Comparison of ENCODE assay signal across 10 cellular contexts in genomic region chr5:96968614-96969013, GRCh38. TPM values are rescaled to one million over a fixed set of nuclear protein-coding genes. Genes with fewer than 3 reads are reported as not detected.
A peak's percentile ranks its signal among the peaks of the same experiment; 100 is the strongest.
DNase-seq lines count a peak whose midpoint lies in the region; ATAC-seq, FAIRE-seq and TF ChIP-seq lines count a peak whose summit lies in the region.
"Had no signal": no experiment of that assay in that cellular context is flagged by ENCODE, and none has a peak within 500 bp of the region (broad histone marks: within the 10 kb centered on the region; RNA-seq: fewer than 3 reads in every experiment).

No MANE protein-coding gene starts in this region.

- H3K4me1 Mint-ChIP-seq in mesothelial cell of epicardium, result peaks cover 34% of the 10 kb centered on the region

- H3K4me1 ChIP-seq in A549 (peaks cover 20% of the 10 kb centered on the region), HCT116 (ENCODE audit: control insufficient read depth in 1 of 2, insufficient read depth in 2 of 2, low read length in 2 of 2) (peaks cover 20 to 21% of the 10 kb centered on the region in 2 experiments), GM12878 (ENCODE audit: control insufficient read depth, insufficient read depth, low read length) (peaks cover 17% of the 10 kb centered on the region)

- no peaks in the 10 kb centered on the region for H3K9me2 ChIP-seq in HCT116 (ENCODE audit: insufficient read depth)

- no TSS peak for BruUV-seq in HCT116 (replicated peaks; lab: Mats Ljungman, UMichigan)
- BruUV-seq in GM12878 (replicated peaks; lab: Mats Ljungman, UMichigan), result no TSS peak

- WGBS in A549 (ENCODE audit: missing lambda C conversion rate), result 79% methylated on average over 2 of the region's 2 CpGs
- 100% methylated on average over 2 of the region's 2 CpGs for WGBS in GM12878 (ENCODE audit: insufficient coverage, insufficient replicate concordance, low lambda C conversion rate, missing lambda C conversion rate)

- no peak overlapping the region for H3K4me3 Mint-ChIP-seq in mesothelial cell of epicardium
- H3K4me3 Mint-ChIP-seq: CD14-positive monocyte had no signal

- H3K27me3 ChIP-seq in HCT116 (ENCODE audit: insufficient read depth, low read length), result no peaks in the 10 kb centered on the region
- no peaks in the 10 kb centered on the region for H3K27me3 ChIP-seq in GM12878 (replicated peaks in 1 of 2; ENCODE audit: control insufficient read depth in 2 of 2, insufficient read depth in 2 of 2, low read length in 1 of 2)

- peak; percentile 30 to 62; a peak in 4 of 6 replicates for ATAC-seq in A549
- ATAC-seq in HCT116, result peak; percentile 56
- peak; percentile 57 for ATAC-seq in GM12878
- ATAC-seq in HG02759 (IDR thresholded peaks at IDR 0.05; ENCODE audit: unreplicated experiment), result no peak
- ATAC-seq in GM18517 (IDR thresholded peaks at IDR 0.05; ENCODE audit: unreplicated experiment), result no peak

- H3K9me3 ChIP-seq in A549 (no peaks in the 10 kb centered on the region), HCT116 (ENCODE audit: control insufficient read depth in 1 of 2, insufficient read depth in 1 of 2, low read depth in 1 of 2, low read length in 2 of 2) (no peaks in the 10 kb centered on the region), GM12878 (replicated peaks; ENCODE audit: control insufficient read depth, insufficient read depth, low read length) (peaks cover 3% of the 10 kb centered on the region; the same call in 2 of the 3 replicates)

- SMC1A ChIA-PET in GM12878 (lab: Charles Lee; ENCODE audit: uncharacterized antibody, unreplicated experiment), result interaction anchor here (0.8 to 1.5 kb wide), 9 partner anchors 8 to 99 kb away, joined by 3 to 9 read pairs (median 5); partner anchors contain the start of gene LNPEP

- no peaks in the 10 kb centered on the region for H3K36me3 ChIP-seq in HCT116 (ENCODE audit: control insufficient read depth in 1 of 2, insufficient read depth in 2 of 2, low read length in 2 of 2)
- H3K36me3 ChIP-seq in GM12878 (ENCODE audit: control insufficient read depth in 2 of 2, insufficient read depth in 2 of 2, low read length in 1 of 2), result peaks cover 0 to 8% of the 10 kb centered on the region in 2 experiments; a peak in 1 of 4 replicates

- in situ Hi-C loops in GM12878 (cut with MboI), result no loop called here

- CTCF ChIA-PET in A549 (lab: Yijun Ruan, JAX) (no interaction called here), HCT116 (lab: Charles Lee) (no interaction called here), GM12878 (lab: Yijun Ruan, JAX) (interaction anchor here (1.0 to 1.1 kb wide), 3 partner anchors 22 to 32 kb away, joined by 3 to 6 read pairs (median 4); no protein-coding TSS in a partner anchor)

- FAIRE-seq in A549 (lab: Jason Lieb, UNC) (no peak), GM12878 (lab: Jason Lieb, UNC) (no peak)

- H3K27ac Mint-ChIP-seq in mesothelial cell of epicardium, result peak overlapping the region; percentile 82

- TF ChIP-seq EP300 in A549 (IDR thresholded peaks at IDR 0.05) (no peak), GM12878 (IDR thresholded peaks at IDR 0.05; ENCODE audit: borderline replicate concordance in 1 of 2, control insufficient read depth in 1 of 2, low read depth in 2 of 2, low read length in 2 of 2) (no peak)

- H2AFZ ChIP-seq in HCT116 (ENCODE audit: low read depth, low read length, poor library complexity, severe bottlenecking) (no peak overlapping the region), GM12878 (ENCODE audit: control insufficient read depth, low read depth, low read length) (no peak overlapping the region)

- H3K9ac ChIP-seq in HCT116 (ENCODE audit: low read length), result no peak overlapping the region
- H3K9ac ChIP-seq in GM12878 (ENCODE audit: control insufficient read depth, insufficient read depth, low read length), result no peak overlapping the region

- TF ChIP-seq POLR2A in A549 (IDR thresholded peaks at IDR 0.05; ENCODE audit: low read length), result no peak
- TF ChIP-seq POLR2A in HCT116 (IDR thresholded peaks at IDR 0.05; ENCODE audit: borderline replicate concordance, extremely low read depth, insufficient read depth, insufficient read length), result no peak
- TF ChIP-seq POLR2A in GM12878 (IDR thresholded peaks at IDR 0.05; ENCODE audit: low read depth, low read length), result no peak

- no peak for DNase-seq in A549 (ENCODE audit: low read depth in 1 of 2, low spot score in 1 of 2)
- no peak for DNase-seq in HCT116 (ENCODE audit: low read depth, low spot score)
- DNase-seq in GM12878 (ENCODE audit: low read depth, low spot score), result no peak
- no peak for DNase-seq in mesothelial cell of epicardium (ENCODE audit: low spot score in 2 of 2, unreplicated experiment in 2 of 2)
- DNase-seq in C1 segment of cervical spinal cord (lab: John Stamatoyannopoulos, UW), result no peak
- no peak for DNase-seq in activated naive CD4-positive, alpha-beta T cell treated with Interleukin-2 at 50 U/mL for 16 hours
- DNase-seq: NCI-H1092 treated with DMSO at 0.1 percent for 48 hours had no signal

- H3K27me3 Mint-ChIP-seq in mesothelial cell of epicardium (ENCODE audit: low read depth), result no peaks in the 10 kb centered on the region

- intact Hi-C loops in HCT116 (cut with micrococcal nuclease) (no loop called here), GM12878 (cut with micrococcal nuclease; ENCODE audit: unreplicated experiment) (no loop called here)

- H3K9me3 Mint-ChIP-seq in mesothelial cell of epicardium, result no peaks in the 10 kb centered on the region
- H3K9me3 Mint-ChIP-seq: CD14-positive monocyte had no signal

- H3K79me2 ChIP-seq in HCT116 (ENCODE audit: insufficient read depth, low read length), result peaks cover 12% of the 10 kb centered on the region
- peaks cover 99% of the 10 kb centered on the region for H3K79me2 ChIP-seq in GM12878 (ENCODE audit: control insufficient read depth, insufficient read depth, low read length)

- POLR2A ChIA-PET in A549 (lab: Yijun Ruan, JAX), result no interaction called here
- POLR2A ChIA-PET in HCT116 (lab: Charles Lee), result interaction anchor here (0.9 kb wide), 1 partner anchor 9 kb away, joined by 3 read pairs; no protein-coding TSS in a partner anchor
- POLR2A ChIA-PET in GM12878 (lab: Charles Lee), result interaction anchor here (0.9 to 1.4 kb wide), 4 partner anchors 10 to 100 kb away, joined by 3 to 5 read pairs (median 4); no protein-coding TSS in a partner anchor

- no peak overlapping the region for H3K4me3 ChIP-seq in A549
- H3K4me3 ChIP-seq in HCT116 (replicated peaks in 1 of 2; ENCODE audit: low read depth in 1 of 2, low read length in 2 of 2), result peak overlapping the region in 1 of 2 experiments; percentile 5; a peak in 1 of 4 replicates
- H3K4me3 ChIP-seq in GM12878, result no peak overlapping the region; the same call in 1 of the 2 replicates

- no peaks in the 10 kb centered on the region for H3K36me3 Mint-ChIP-seq in mesothelial cell of epicardium

- no peak overlapping the region for H3K27ac ChIP-seq in A549
- H3K27ac ChIP-seq in HCT116 (ENCODE audit: low read depth, low read length), result peak overlapping the region; percentile 0; the same call in 1 of the 2 replicates
- H3K27ac ChIP-seq in GM12878 (ENCODE audit: control insufficient read depth, insufficient read depth), result peak overlapping the region; percentile 8; the same call in 1 of the 2 replicates

- H3K4me2 ChIP-seq in A549 (peak overlapping the region; percentile 52; the same call in 2 of the 3 replicates), HCT116 (ENCODE audit: low read length) (peak overlapping the region; percentile 65), GM12878 (ENCODE audit: control insufficient read depth, insufficient read depth) (peak overlapping the region; percentile 15; the same call in 1 of the 2 replicates)

- no peak for TF ChIP-seq CTCF in A549 (IDR thresholded peaks at IDR 0.05)
- TF ChIP-seq CTCF in HCT116 (IDR thresholded peaks at IDR 0.05 in 2 of 3, conservative IDR thresholded peaks at IDR 0.05 in 1 of 3; ENCODE audit: borderline replicate concordance in 1 of 3, insufficient read depth in 1 of 3, low read depth in 2 of 3, low read length in 2 of 3), result no peak
- TF ChIP-seq CTCF in GM12878 (IDR thresholded peaks at IDR 0.05 in 2 of 3, conservative IDR thresholded peaks at IDR 0.05 in 1 of 3; ENCODE audit: control insufficient read depth in 2 of 3, extremely low read depth in 1 of 3, insufficient read depth in 1 of 3, low read depth in 3 of 3, low read length in 3 of 3), result no peak
- TF ChIP-seq CTCF in mesothelial cell of epicardium (IDR thresholded peaks at IDR 0.05; ENCODE audit: unreplicated experiment), result no peak

- TF ChIP-seq RAD21 in A549 (conservative IDR thresholded peaks at IDR 0.05 in 1 of 2, IDR thresholded peaks at IDR 0.05 in 1 of 2) (no peak), HCT116 (IDR thresholded peaks at IDR 0.05; ENCODE audit: low read depth) (no peak), GM12878 (IDR thresholded peaks at IDR 0.05; ENCODE audit: insufficient read depth, low read depth, low read length) (no peak)

- H4K20me1 ChIP-seq in HCT116 (ENCODE audit: insufficient read depth) (no peaks in the 10 kb centered on the region), GM12878 (ENCODE audit: control insufficient read depth, insufficient read depth) (no peaks in the 10 kb centered on the region; the same call in 1 of the 2 replicates)

- RAD21 ChIA-PET in HCT116 (lab: Charles Lee; ENCODE audit: low non-redundant PET in 1 of 2, low total read pairs in 2 of 2, uncharacterized antibody in 2 of 2, unreplicated experiment in 2 of 2) (no interaction called here), GM12878 (lab: Charles Lee; ENCODE audit: unreplicated experiment) (interaction anchor here (0.7 to 1.5 kb wide), 5 partner anchors 9 to 99 kb away, joined by 3 to 6 read pairs (median 4); partner anchors contain the start of gene ERAP2)

RNA-seq across cellular contexts. Expression of gene LNPEP, which starts 32.7 kb away (rescaled TPM):
- polyA plus RNA-seq in A549 (2011; rRNA removed), result 19.1 and 19.7 TPM in 2 replicates
- 2.0 and 2.3 TPM in 2 replicates for polyA plus RNA-seq in A549 (2012; cell fraction: cytosol; rRNA removed)
- 3.4 and 5.1 TPM in 2 replicates for polyA plus RNA-seq in A549 (2012; cell fraction: nucleus; rRNA removed)
- 5.9 to 6.4 TPM (median 6.2 TPM) in 3 replicates for polyA plus RNA-seq in A549 (2017; fragmentation: RNase III; extraction: RNeasy Plus Mini Kit Qiagen cat#74134 plus additional on column Dnase treatment)
- 38.9 and 39.9 TPM in 2 replicates for polyA minus RNA-seq in A549 (2011; rRNA and poly(A)+ RNA removed)
- 14.9 TPM for total RNA-seq in HCT116 (2021; ENCODE audit: unreplicated experiment)
- 1.6 and 1.9 TPM in 2 replicates for polyA plus RNA-seq in HCT116 (2012)
- 410 and 418 TPM in 2 replicates for total RNA-seq in GM12878 (2013; cell fraction: nucleolus; rRNA removed)
- 38.5 and 56.2 TPM in 2 replicates for total RNA-seq in GM12878 (2014; rRNA removed)
- total RNA-seq in GM12878 (2014; rRNA removed; fragmentation: Illumina TruSeq; extraction: Trizol), result 54.9 and 62.3 TPM in 2 replicates
- 50.8 and 51.1 TPM in 2 replicates for total RNA-seq in GM12878 (2021)
- 12.3 TPM for polyA plus RNA-seq in GM12878 (2011; ENCODE audit: low read depth)
- 44.7 and 67.7 TPM in 2 replicates for polyA plus RNA-seq in GM12878 (2011; rRNA removed)
- 15.1 and 19.2 TPM in 2 replicates for polyA plus RNA-seq in GM12878 (2011; cell fraction: cytosol; rRNA removed)
- 33.3 and 34.8 TPM in 2 replicates for polyA plus RNA-seq in GM12878 (2011; cell fraction: nucleus; rRNA removed)
- polyA plus RNA-seq in GM12878 (2012), result 22.3 and 26.0 TPM in 2 replicates
- polyA plus RNA-seq in GM12878 (2014; fragmentation: Illumina TruSeq; extraction: Trizol), result 26.1 and 34.4 TPM in 2 replicates
- polyA plus RNA-seq in GM12878 (2014; fragmentation: Nextera tagmentation; extraction: Ambion mirVana), result 1 to 10 TPM; 5.6 to 7.3 TPM
- polyA plus RNA-seq in GM12878 (2014; rRNA removed), result 17.1 and 21.0 TPM in 2 replicates
- polyA plus RNA-seq in GM12878 (2016; fragmentation: Nextera tagmentation; extraction: Ambion mirVana), result 10 to 100 TPM; 23.2 to 23.9 TPM
- polyA minus RNA-seq in GM12878 (2011; rRNA and poly(A)+ RNA removed), result 135 and 161 TPM in 2 replicates
- polyA minus RNA-seq in GM12878 (2011; cell fraction: cytosol; rRNA and poly(A)+ RNA removed), result 48.5 and 54.1 TPM in 2 replicates
- 74.6 and 109 TPM in 2 replicates for polyA minus RNA-seq in GM12878 (2011; cell fraction: nucleus; rRNA and poly(A)+ RNA removed)
- 35.4 to 37.3 TPM (median 35.6 TPM) in 3 replicates for total RNA-seq in mesothelial cell of epicardium

Comparison
In these comparisons a context has a peak if more than half of its experiments do, and no peak if none do; other contexts are left out.
1. ATAC-seq: peak in A549 (2 of 2), HCT116 (single experiment) and GM12878 (single experiment); none in HG02759 (single experiment) and GM18517 (single experiment).
2. H3K27ac ChIP-seq: peak in HCT116 (single experiment) and GM12878 (single experiment); none in A549 (0 of 2).
3. H3K4me2 ChIP-seq: peak in every context shown above with its lines; median percentile 65 in HCT116; 52 in A549; 15 in GM12878.